ENCODE assay signal across 8 cellular contexts in the genomic region with DNA sequence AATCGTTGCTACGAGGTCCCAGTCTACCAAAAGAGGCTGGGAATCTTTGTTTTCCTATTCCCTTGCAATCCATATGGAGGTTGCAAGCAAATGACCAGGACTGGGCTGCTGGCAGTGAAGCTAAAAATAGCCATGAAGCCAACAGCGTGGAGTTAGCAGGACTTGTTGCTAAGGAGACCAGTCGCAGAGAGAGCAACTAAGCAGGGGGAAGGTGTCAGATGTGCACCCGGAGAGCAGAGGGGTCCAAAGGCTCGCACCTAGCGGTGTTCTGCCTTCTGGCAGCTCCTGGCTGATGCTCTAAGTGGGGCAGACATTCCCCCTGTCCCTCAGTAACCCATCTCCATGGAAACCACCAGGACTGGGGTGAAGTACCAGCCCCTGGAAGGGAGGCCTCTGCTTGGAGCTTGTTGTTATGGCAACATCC.
DNase-seq lines count a peak whose midpoint lies in the region; ATAC-seq and TF ChIP-seq lines count a peak whose summit lies in the region.

No MANE protein-coding gene starts in this region.

- no peaks in the 10 kb centered on the region for H4K20me1 ChIP-seq in IMR-90 (ENCODE audit: insufficient read depth, low read length)

- dilution Hi-C loops in IMR-90 (cut with HindIII; ENCODE audit: low sequenced_read_pairs, unreplicated experiment), result no loop called here

- no peak overlapping the region for H3K56ac ChIP-seq in IMR-90 (ENCODE audit: extremely low read depth, insufficient read depth, low read length)

- no peak overlapping the region for H3K9ac ChIP-seq in IMR-90 (ENCODE audit: low read depth, low read length)

- H3K27ac ChIP-seq in IMR-90 (ENCODE audit: insufficient read depth, low read length), result no peak overlapping the region
- peak overlapping the region; percentile 85 for H3K27ac ChIP-seq in mesodermal cell (ENCODE audit: low read depth, low read length, severe bottlenecking)

- no TSS peak for BruUV-seq in IMR-90 (replicated peaks; lab: Mats Ljungman, UMichigan)

- no CpG with 5 or more reads among the region's 7 CpGs for WGBS in IMR-90 (ENCODE audit: extremely low coverage in 2 of 2, insufficient read length in 1 of 2), 2 experiments
- 40 to 41% methylated on average over 5 to 7 of the region's 7 CpGs for WGBS in mesodermal cell (ENCODE audit: insufficient coverage in 2 of 2), 2 experiments

- no peak overlapping the region for H2AK9ac ChIP-seq in IMR-90 (replicated peaks; ENCODE audit: low read depth, low read length, poor library complexity)

- H3K27me3 Mint-ChIP-seq in chondrocyte (ENCODE audit: low read depth), result no peaks in the 10 kb centered on the region

- H3K18ac ChIP-seq in IMR-90 (ENCODE audit: low read depth, low read length), result no peak overlapping the region

- no peak overlapping the region for H2BK120ac ChIP-seq in IMR-90 (ENCODE audit: low read depth, low read length)

- POLR2A ChIA-PET in IMR-90 (lab: Charles Lee; ENCODE audit: unreplicated experiment), result no interaction called here

- peak; percentile 20 for DNase-seq in A172 (ENCODE audit: low spot score)
- peak; percentile 85 for DNase-seq in IMR-90
- no peak for DNase-seq in chondrocyte (ENCODE audit: low spot score)
- no peak for DNase-seq in stimulated activated naive CD4-positive, alpha-beta T cell (lab: John Stamatoyannopoulos, UW)
- no peak for DNase-seq in globus pallidus (ENCODE audit: low spot score)

- no peak overlapping the region for H4K8ac ChIP-seq in IMR-90 (ENCODE audit: low read depth in 2 of 2, low read length in 2 of 2)

- H3K14ac ChIP-seq in IMR-90 (replicated peaks; ENCODE audit: low read depth, low read length), result no peak overlapping the region

- TF ChIP-seq POLR2A in IMR-90 (IDR thresholded peaks at IDR 0.05; ENCODE audit: low read depth, low read length), result no peak

- no peak overlapping the region for H3K4me3 Mint-ChIP-seq in chondrocyte (ENCODE audit: unreplicated experiment)

- intact Hi-C loops in IMR-90 (cut with micrococcal nuclease), result loop anchor here (10.0 kb wide), 1 partner anchor 308 kb away; no protein-coding TSS in a partner anchor

- CTCF ChIA-PET in IMR-90 (lab: Yijun Ruan, JAX), result no interaction called here

- H3K23ac ChIP-seq in IMR-90 (ENCODE audit: low read depth, low read length), result no peak overlapping the region

- peaks cover 28% of the 10 kb centered on the region for H3K36me3 ChIP-seq in IMR-90 (ENCODE audit: control insufficient read depth, insufficient read depth, low read length)
- no peaks in the 10 kb centered on the region for H3K36me3 ChIP-seq in mesodermal cell (ENCODE audit: control insufficient read depth, insufficient read depth, low read length)

- H4K5ac ChIP-seq in IMR-90 (ENCODE audit: low read depth, low read length), result no peak overlapping the region

- H3K4me2 ChIP-seq in IMR-90 (ENCODE audit: low read depth, low read length), result no peak overlapping the region

- no peaks in the 10 kb centered on the region for H3K27me3 ChIP-seq in IMR-90 (ENCODE audit: control insufficient read depth, insufficient read depth, low read length)

- no peak overlapping the region for H2BK20ac ChIP-seq in IMR-90 (ENCODE audit: low read depth, low read length)

- peaks cover 21% of the 10 kb centered on the region for H3K4me1 Mint-ChIP-seq in chondrocyte (ENCODE audit: low read depth)

- no peak for TF ChIP-seq CTCF in IMR-90 (conservative IDR thresholded peaks at IDR 0.05; ENCODE audit: low read depth, low read length)
- no peak for TF ChIP-seq CTCF in chondrocyte (IDR thresholded peaks at IDR 0.05)

- ATAC-seq in IMR-90 (ENCODE audit: low read depth) (peak; percentile 79), GM19467 (IDR thresholded peaks at IDR 0.05; ENCODE audit: unreplicated experiment) (no peak), HG03565 (IDR thresholded peaks at IDR 0.05; ENCODE audit: unreplicated experiment) (no peak)

- H3K9me3 Mint-ChIP-seq in chondrocyte (ENCODE audit: low read depth), result no peaks in the 10 kb centered on the region

- no peak overlapping the region for H2BK15ac ChIP-seq in IMR-90 (ENCODE audit: low read depth, low read length)

- in situ Hi-C loops in IMR-90 (cut with MboI; ENCODE audit: low sequenced_read_pairs), result no loop called here

- H3K9me3 ChIP-seq in IMR-90 (ENCODE audit: control insufficient read depth, insufficient read depth, low read length) (no peaks in the 10 kb centered on the region), mesodermal cell (ENCODE audit: control insufficient read depth, low read length) (no peaks in the 10 kb centered on the region)

- H2BK5ac ChIP-seq in IMR-90 (ENCODE audit: low read depth, low read length, poor library complexity, severe bottlenecking), result no peak overlapping the region

- no peak overlapping the region for H3K4ac ChIP-seq in IMR-90 (ENCODE audit: low read depth, low read length)

- H2AFZ ChIP-seq in IMR-90 (replicated peaks; ENCODE audit: low read length, poor library complexity), result no peak overlapping the region

- H3K4me1 ChIP-seq in IMR-90 (ENCODE audit: control insufficient read depth, insufficient read depth, low read length), result peaks cover 6% of the 10 kb centered on the region
- H3K4me1 ChIP-seq in mesodermal cell (ENCODE audit: control insufficient read depth, insufficient read depth, low read length, poor library complexity, severe bottlenecking), result peaks cover 41% of the 10 kb centered on the region

- no peak overlapping the region for H2AK5ac ChIP-seq in IMR-90 (ENCODE audit: low read depth, low read length)

- TF ChIP-seq RAD21 in IMR-90 (IDR thresholded peaks at IDR 0.05; ENCODE audit: low read length), result no peak

- peaks cover 7% of the 10 kb centered on the region for H3K36me3 Mint-ChIP-seq in chondrocyte (ENCODE audit: low read depth)

- H3K27ac Mint-ChIP-seq in chondrocyte (ENCODE audit: unreplicated experiment), result peak overlapping the region; percentile 84

- H3K4me3 ChIP-seq in IMR-90 (ENCODE audit: insufficient read depth, low read depth, low read length), result no peak overlapping the region
- no peak overlapping the region for H3K4me3 ChIP-seq in mesodermal cell (ENCODE audit: extremely low read depth, insufficient read depth, low read length, poor library complexity, severe bottlenecking)

- no peak overlapping the region for H4K91ac ChIP-seq in IMR-90 (ENCODE audit: insufficient read depth, low read depth, low read length)

- no peaks in the 10 kb centered on the region for H3K9me1 ChIP-seq in IMR-90 (ENCODE audit: insufficient read depth, low read length)

- H3K79me1 ChIP-seq in IMR-90 (ENCODE audit: low read depth in 1 of 2, low read length in 2 of 2), result no peaks in the 10 kb centered on the region

TF ChIP-seq in IMR-90, 13 proteins besides CTCF, POLR2A, EP300 and RAD21:
- TF ChIP-seq CHD1 (IDR thresholded peaks at IDR 0.05; ENCODE audit: low read depth, low read length) (no peak), SMC3 (IDR thresholded peaks at IDR 0.05; ENCODE audit: low read depth, low read length) (no peak), RCOR1 (IDR thresholded peaks at IDR 0.05; ENCODE audit: insufficient replicate concordance, low read length) (no peak), MAFK (IDR thresholded peaks at IDR 0.05; ENCODE audit: low read depth, low read length) (no peak), MXI1 (IDR thresholded peaks at IDR 0.05; ENCODE audit: borderline replicate concordance, low read depth, low read length) (peak; percentile 73; the same call in 1 of the 2 replicates), CEBPB (IDR thresholded peaks at IDR 0.05; ENCODE audit: low read depth, low read length) (no peak)
- TF ChIP-seq, protein P1, sequence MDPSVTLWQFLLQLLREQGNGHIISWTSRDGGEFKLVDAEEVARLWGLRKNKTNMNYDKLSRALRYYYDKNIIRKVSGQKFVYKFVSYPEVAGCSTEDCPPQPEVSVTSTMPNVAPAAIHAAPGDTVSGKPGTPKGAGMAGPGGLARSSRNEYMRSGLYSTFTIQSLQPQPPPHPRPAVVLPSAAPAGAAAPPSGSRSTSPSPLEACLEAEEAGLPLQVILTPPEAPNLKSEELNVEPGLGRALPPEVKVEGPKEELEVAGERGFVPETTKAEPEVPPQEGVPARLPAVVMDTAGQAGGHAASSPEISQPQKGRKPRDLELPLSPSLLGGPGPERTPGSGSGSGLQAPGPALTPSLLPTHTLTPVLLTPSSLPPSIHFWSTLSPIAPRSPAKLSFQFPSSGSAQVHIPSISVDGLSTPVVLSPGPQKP (IDR thresholded peaks at IDR 0.05; ENCODE audit: borderline replicate concordance, low read depth, low read length), result no peak
TF ChIP-seq in IMR-90: peak in this region for 1.

Comparison
In these comparisons a context has a peak if more than half of its experiments do, and no peak if none do; other contexts are left out.
1. DNase-seq: peak in A172 (single experiment) and IMR-90 (single experiment); none in chondrocyte (single experiment), stimulated activated naive CD4-positive, alpha-beta T cell (0 of 6) and globus pallidus (single experiment).